ENCODE assay signal across 6 cellular contexts in the genomic region with DNA sequence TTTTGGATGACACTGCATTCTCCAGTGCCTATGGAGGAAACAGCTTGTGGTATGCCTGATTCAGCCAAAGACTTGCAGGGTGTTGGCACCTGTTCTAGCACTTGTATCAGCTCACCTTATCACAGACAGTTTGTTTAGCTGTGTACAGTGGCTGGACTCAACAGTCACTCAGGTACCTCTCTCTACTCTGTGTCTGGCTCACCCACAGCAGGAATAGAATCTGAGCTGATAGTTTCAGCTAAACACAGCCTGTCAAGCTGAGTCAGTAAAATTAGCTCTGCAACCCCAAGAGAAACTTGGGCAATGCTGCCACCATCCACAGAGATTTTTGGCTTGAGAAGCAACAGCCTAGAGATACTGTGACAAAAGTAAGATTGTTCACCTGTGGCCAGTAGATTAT.
"Had no signal": no experiment of that assay in that cellular context is flagged by ENCODE, and none has a peak within 500 bp of the region (broad histone marks: within the 10 kb centered on the region; RNA-seq: fewer than 3 reads in every experiment).

No MANE protein-coding gene starts in this region.

- DNase-seq: GM23248, GOT3, H7, HFFc6 had no signal

- ATAC-seq: HCT116, HepG2 had no signal
